8 cellular contexts compared by ENCODE assay signal in the genomic region with DNA sequence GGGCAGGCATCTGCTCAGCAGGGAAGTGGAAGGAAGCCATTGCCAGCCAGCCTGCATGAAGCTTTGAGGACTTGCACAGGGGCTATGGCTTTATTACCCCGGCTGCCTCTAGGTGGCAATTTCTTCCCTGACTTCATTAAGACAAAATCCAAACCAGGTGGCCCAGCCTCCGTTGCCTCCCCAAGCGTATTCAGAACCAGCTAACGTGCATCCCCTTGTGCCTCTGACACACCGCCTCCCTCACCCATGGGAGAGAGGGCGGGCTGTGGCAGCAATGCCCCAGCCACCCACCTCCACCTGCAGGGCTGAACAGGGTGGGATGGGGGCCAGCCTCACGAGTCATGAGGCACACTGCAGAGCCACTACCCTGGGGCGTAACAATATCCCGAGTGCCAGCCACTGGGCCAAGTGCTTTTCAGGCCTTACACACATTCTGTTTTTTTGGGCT. TPM values are rescaled to one million over a fixed set of nuclear protein-coding genes. Genes with fewer than 3 reads are reported as not detected.
DNase-seq lines count a peak whose midpoint lies in the region; ATAC-seq and TF ChIP-seq lines count a peak whose summit lies in the region.

No MANE protein-coding gene starts in this region.

- H3K36me3 ChIP-seq in BJ (ENCODE audit: control insufficient read depth, insufficient read depth, low read length) (peaks cover 33% of the 10 kb centered on the region), sigmoid colon (peaks cover 0 to 52% (median 21%) of the 10 kb centered on the region in 4 donors)

- intact Hi-C loops in sigmoid colon (cut with DNase I): no loop called here

- 37 to 55% methylated on average over 9 of the region's 9 CpGs for WGBS in sigmoid colon, 2 donors

- no peak for DNase-seq in BJ (ENCODE audit: low read depth)
- peak; percentile 80 for DNase-seq in GM13976 (ENCODE audit: low spot score)
- DNase-seq in NCI-H2107 (lab: John Stamatoyannopoulos, UW): peak; percentile 81
- peak; percentile 62 for DNase-seq in fibroblast of pulmonary artery (ENCODE audit: low read depth)
- DNase-seq in sigmoid colon: peak; percentile 67

- CTCF ChIA-PET in BJ (lab: Yijun Ruan, JAX): interaction anchor here (1.0 to 5.2 kb wide), 3 partner anchors 14 to 102 kb away, joined by 3 to 25 read pairs (median 11); no protein-coding TSS in a partner anchor

- POLR2A ChIA-PET in BJ (lab: Charles Lee): no interaction called here

- TF ChIP-seq CTCF in BJ (IDR thresholded peaks at IDR 0.05; ENCODE audit: insufficient read depth, low read depth, low read length): peak; percentile 48
- peak; percentile 36 for TF ChIP-seq CTCF in GM13976 (IDR thresholded peaks at IDR 0.05; ENCODE audit: borderline replicate concordance, control extremely low read depth, extremely low read depth, insufficient read depth, missing control alignments)
- peak; percentile 67 for TF ChIP-seq CTCF in VCaP (conservative IDR thresholded peaks at IDR 0.05)
- TF ChIP-seq CTCF in fibroblast of pulmonary artery (IDR thresholded peaks at IDR 0.05; ENCODE audit: low read length, missing control alignments): peak; percentile 46
- peak in 2 of 4 experiments; percentile 23 to 43 for TF ChIP-seq CTCF in sigmoid colon (IDR thresholded peaks at IDR 0.05)

- ATAC-seq in HG03520 (IDR thresholded peaks at IDR 0.05; ENCODE audit: unreplicated experiment) (no peak), HG03469 (IDR thresholded peaks at IDR 0.05; ENCODE audit: unreplicated experiment) (no peak)

- H3K27ac ChIP-seq in VCaP: no peak overlapping the region
- no peak overlapping the region for H3K27ac ChIP-seq in sigmoid colon

- TF ChIP-seq POLR2A in sigmoid colon (IDR thresholded peaks at IDR 0.05): no peak

- no peaks in the 10 kb centered on the region for H3K27me3 ChIP-seq in BJ (ENCODE audit: control insufficient read depth, insufficient read depth, low read length)
- H3K27me3 ChIP-seq in sigmoid colon: no peaks in the 10 kb centered on the region

- in situ Hi-C loops in GM13976 (cut with MboI; ENCODE audit: low sequenced_read_pairs, unreplicated experiment): no loop called here

- H3K9me3 ChIP-seq in sigmoid colon: no peaks in the 10 kb centered on the region

- no peak for TF ChIP-seq EP300 in sigmoid colon (IDR thresholded peaks at IDR 0.05)

- H3K4me3 ChIP-seq in BJ (ENCODE audit: low read depth, low read length) (no peak overlapping the region), fibroblast of pulmonary artery (replicated peaks; ENCODE audit: low read depth, low read length) (no peak overlapping the region), sigmoid colon (no peak overlapping the region)

- peaks cover 0 to 19% (median 9%) of the 10 kb centered on the region in 4 donors for H3K4me1 ChIP-seq in sigmoid colon

RNA-seq across cellular contexts. Expression of a gene that starts 6.8 kb away (rescaled TPM):
- polyA plus RNA-seq in BJ (2011; rRNA removed): 35.3 and 60.5 TPM in 2 replicates
- polyA minus RNA-seq in BJ (2011; rRNA and poly(A)+ RNA removed): 48.8 and 71.7 TPM in 2 replicates
- 10 to 100 TPM; 10.0 to 31.2 (median 21.6) TPM for total RNA-seq in sigmoid colon
- 1 to 10 TPM; 2.5 to 7.2 (median 6.4) TPM for polyA plus RNA-seq in sigmoid colon

RNA-seq across cellular contexts. Expression of a gene that starts 59.9 kb away (rescaled TPM):
- polyA plus RNA-seq in BJ (2011; rRNA removed) (14.3 and 28.1 TPM in 2 replicates), sigmoid colon (10 to 100 TPM in 2 of 3 donors, 1 to 10 TPM in 1; 8.6 to 18.6 (median 10.8) TPM)
- 10.5 and 13.9 TPM in 2 replicates for polyA minus RNA-seq in BJ (2011; rRNA and poly(A)+ RNA removed)
- total RNA-seq in sigmoid colon: 10 to 100 TPM in 2 of 4 donors, 1 to 10 TPM in 2; 4.3 to 15.0 (median 10.1) TPM
